Comparison of ENCODE assay signal across 1 cellular context in the genomic region with DNA sequence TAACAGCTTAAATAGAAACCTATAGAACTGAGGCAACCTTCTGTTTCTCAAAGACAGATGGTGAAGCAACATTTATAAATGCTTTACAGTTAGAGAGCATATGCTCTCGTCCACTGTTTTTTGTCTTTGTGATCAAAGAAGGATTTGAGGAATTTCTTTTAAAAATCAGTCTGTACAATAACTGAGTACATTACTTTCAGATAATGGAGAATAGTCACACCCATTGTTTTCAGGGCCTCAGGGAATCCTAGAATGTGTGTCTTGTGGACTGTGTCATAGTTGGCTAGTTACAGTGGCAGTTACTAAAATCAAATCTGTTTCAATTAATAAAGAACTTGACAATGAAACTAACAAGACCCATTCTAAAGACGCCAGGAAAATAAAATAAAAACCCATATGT.
TF ChIP-seq lines count a peak whose summit lies in the region.

No MANE protein-coding gene starts in this region.

TF ChIP-seq in H1, 55 proteins besides CTCF, POLR2A, EP300 and RAD21:
- TF ChIP-seq POLR2AphosphoS5 (IDR thresholded peaks at IDR 0.05; ENCODE audit: low read depth, low read length) (no peak), CBX5 (IDR thresholded peaks at IDR 0.05; ENCODE audit: low read depth, low read length) (no peak), CHD7 (IDR thresholded peaks at IDR 0.05; ENCODE audit: insufficient replicate concordance, low read length) (no peak), CREB1 (IDR thresholded peaks at IDR 0.05) (no peak), RNF2 (IDR thresholded peaks at IDR 0.05; ENCODE audit: borderline replicate concordance, low read depth, low read length, missing control alignments, poor library complexity, severe bottlenecking) (no peak), HDAC2 (IDR thresholded peaks at IDR 0.05; ENCODE audit: borderline replicate concordance in 1 of 2, low read depth in 2 of 2, low read length in 2 of 2) (no peak), SIN3A (conservative IDR thresholded peaks at IDR 0.05 in 1 of 2, IDR thresholded peaks at IDR 0.05 in 1 of 2; ENCODE audit: low read depth in 1 of 2, low read length in 2 of 2) (no peak), CBX8 (IDR thresholded peaks at IDR 0.05; ENCODE audit: borderline replicate concordance, low read depth, low read length) (no peak), TCF12 (IDR thresholded peaks at IDR 0.05; ENCODE audit: low read depth, low read length) (no peak), RBBP5 (IDR thresholded peaks at IDR 0.05; ENCODE audit: borderline replicate concordance, low read depth, low read length) (no peak), GTF2F1 (IDR thresholded peaks at IDR 0.05; ENCODE audit: borderline replicate concordance, low read depth, low read length) (no peak), TAF7 (optimal IDR thresholded peaks at IDR 0.05; ENCODE audit: borderline replicate concordance, low read depth, low read length) (no peak), BACH1 (IDR thresholded peaks at IDR 0.05; ENCODE audit: low read length) (no peak), NANOG (IDR thresholded peaks at IDR 0.05; ENCODE audit: insufficient read depth, low read depth, low read length, poor library complexity, severe bottlenecking) (no peak), POU5F1 (IDR thresholded peaks at IDR 0.05; ENCODE audit: low read depth, low read length) (no peak), KDM5A (IDR thresholded peaks at IDR 0.05; ENCODE audit: low read length) (no peak)
- TF ChIP-seq, protein P1, sequence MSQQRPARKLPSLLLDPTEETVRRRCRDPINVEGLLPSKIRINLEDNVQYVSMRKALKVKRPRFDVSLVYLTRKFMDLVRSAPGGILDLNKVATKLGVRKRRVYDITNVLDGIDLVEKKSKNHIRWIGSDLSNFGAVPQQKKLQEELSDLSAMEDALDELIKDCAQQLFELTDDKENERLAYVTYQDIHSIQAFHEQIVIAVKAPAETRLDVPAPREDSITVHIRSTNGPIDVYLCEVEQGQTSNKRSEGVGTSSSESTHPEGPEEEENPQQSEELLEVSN (IDR thresholded peaks at IDR 0.05) = no peak
- TF ChIP-seq, protein P2, sequence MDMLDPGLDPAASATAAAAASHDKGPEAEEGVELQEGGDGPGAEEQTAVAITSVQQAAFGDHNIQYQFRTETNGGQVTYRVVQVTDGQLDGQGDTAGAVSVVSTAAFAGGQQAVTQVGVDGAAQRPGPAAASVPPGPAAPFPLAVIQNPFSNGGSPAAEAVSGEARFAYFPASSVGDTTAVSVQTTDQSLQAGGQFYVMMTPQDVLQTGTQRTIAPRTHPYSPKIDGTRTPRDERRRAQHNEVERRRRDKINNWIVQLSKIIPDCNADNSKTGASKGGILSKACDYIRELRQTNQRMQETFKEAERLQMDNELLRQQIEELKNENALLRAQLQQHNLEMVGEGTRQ (IDR thresholded peaks at IDR 0.05; ENCODE audit: low read length) = no peak
TF ChIP-seq in H1: peak in this region for 0.
